1 cellular context compared by ENCODE assay signal in the genomic region with DNA sequence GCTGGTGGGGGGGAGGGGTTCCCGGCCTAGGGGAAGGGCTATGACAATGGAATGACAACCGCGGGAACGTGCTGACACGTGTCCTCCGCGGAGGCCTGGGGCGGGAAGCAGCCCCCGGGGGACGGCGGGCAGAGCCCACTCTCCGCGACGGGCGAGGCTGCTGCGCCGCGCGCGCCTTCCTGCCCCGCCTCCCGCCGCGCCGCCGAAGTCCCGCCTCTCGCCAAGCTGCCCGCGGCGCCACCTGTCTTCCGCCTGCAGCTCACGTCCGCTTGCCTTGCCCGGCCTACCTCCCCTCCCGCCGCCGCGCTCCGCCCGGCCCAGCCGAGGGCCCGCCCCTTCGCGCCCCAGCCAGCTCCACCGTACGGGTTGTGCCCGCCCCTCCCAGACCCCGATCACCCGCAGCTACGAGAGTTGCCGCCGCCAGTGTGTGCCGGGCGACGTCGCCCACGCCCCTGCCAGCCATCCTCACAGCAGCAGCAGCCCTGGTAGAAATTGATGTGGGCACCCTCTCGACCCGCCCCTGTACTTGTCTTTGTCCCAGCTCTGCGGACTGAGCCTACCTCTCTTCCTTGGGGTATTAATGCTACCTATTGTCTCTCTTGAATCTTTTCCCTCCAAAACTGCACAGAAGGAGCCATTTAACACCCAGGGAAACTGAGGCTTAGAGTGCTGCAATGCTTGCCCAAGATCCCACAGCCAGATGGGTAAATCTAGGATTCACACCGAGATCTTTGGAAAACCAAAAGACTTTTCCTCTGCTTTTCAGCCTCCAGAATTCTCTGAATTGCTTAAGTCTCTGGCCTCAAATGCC.
A peak's percentile ranks its signal among the peaks of the same experiment; 100 is the strongest.
TF ChIP-seq lines count a peak whose summit lies in the region.

A gene with protein sequence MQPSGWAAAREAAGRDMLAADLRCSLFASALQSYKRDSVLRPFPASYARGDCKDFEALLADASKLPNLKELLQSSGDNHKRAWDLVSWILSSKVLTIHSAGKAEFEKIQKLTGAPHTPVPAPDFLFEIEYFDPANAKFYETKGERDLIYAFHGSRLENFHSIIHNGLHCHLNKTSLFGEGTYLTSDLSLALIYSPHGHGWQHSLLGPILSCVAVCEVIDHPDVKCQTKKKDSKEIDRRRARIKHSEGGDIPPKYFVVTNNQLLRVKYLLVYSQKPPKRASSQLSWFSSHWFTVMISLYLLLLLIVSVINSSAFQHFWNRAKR (minus strand): TSS at position 180 of the 811 bp plus-strand sequence. CDS start 457 bp downstream, outside the sequence.

TF ChIP-seq in K562, 482 proteins besides CTCF, POLR2A, EP300 and RAD21 (continued from another document and continues in another):
- 0 out of 2 replicates have a peak, but pooled peaks have one; percentile 46 for TF ChIP-seq JUND (IDR thresholded peaks at IDR 0.05; ENCODE audit: borderline replicate concordance, low read depth, low read length)
- TF ChIP-seq JUND (tag; IDR thresholded peaks at IDR 0.05; ENCODE audit: borderline replicate concordance, low read depth, low read length): no peak; the same call in 2 of the 3 replicates
- TF ChIP-seq NUFIP1 (IDR thresholded peaks at IDR 0.05; ENCODE audit: partially characterized antibody): no peak
- peak; percentile 51 for TF ChIP-seq SAP30 (IDR thresholded peaks at IDR 0.05; ENCODE audit: borderline replicate concordance, insufficient read depth, low read depth, low read length, poor library complexity, severe bottlenecking)
- TF ChIP-seq HDAC1 (IDR thresholded peaks at IDR 0.05): no peak
- TF ChIP-seq POU5F1 (IDR thresholded peaks at IDR 0.05; ENCODE audit: borderline replicate concordance, low read depth, low read length, partially characterized antibody): no peak
- TF ChIP-seq SIN3B (IDR thresholded peaks at IDR 0.05; ENCODE audit: low read depth): peak; percentile 39; the same call in 1 of the 2 replicates
- TF ChIP-seq, protein P1, sequence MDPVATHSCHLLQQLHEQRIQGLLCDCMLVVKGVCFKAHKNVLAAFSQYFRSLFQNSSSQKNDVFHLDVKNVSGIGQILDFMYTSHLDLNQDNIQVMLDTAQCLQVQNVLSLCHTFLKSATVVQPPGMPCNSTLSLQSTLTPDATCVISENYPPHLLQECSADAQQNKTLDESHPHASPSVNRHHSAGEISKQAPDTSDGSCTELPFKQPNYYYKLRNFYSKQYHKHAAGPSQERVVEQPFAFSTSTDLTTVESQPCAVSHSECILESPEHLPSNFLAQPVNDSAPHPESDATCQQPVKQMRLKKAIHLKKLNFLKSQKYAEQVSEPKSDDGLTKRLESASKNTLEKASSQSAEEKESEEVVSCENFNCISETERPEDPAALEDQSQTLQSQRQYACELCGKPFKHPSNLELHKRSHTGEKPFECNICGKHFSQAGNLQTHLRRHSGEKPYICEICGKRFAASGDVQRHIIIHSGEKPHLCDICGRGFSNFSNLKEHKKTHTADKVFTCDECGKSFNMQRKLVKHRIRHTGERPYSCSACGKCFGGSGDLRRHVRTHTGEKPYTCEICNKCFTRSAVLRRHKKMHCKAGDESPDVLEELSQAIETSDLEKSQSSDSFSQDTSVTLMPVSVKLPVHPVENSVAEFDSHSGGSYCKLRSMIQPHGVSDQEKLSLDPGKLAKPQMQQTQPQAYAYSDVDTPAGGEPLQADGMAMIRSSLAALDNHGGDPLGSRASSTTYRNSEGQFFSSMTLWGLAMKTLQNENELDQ (CRISPR knock-in tag; IDR thresholded peaks at IDR 0.05; ENCODE audit: borderline replicate concordance): no peak
- TF ChIP-seq KLF13 (tag; IDR thresholded peaks at IDR 0.05; ENCODE audit: borderline replicate concordance, low read depth): peak; percentile 20; the same call in 1 of the 2 replicates
- TF ChIP-seq ZNF175 (CRISPR knock-in tag; IDR thresholded peaks at IDR 0.05; ENCODE audit: low read depth): 0 out of 2 replicates have a peak, but pooled peaks have one; percentile 4
- 0 out of 2 replicates have a peak, but pooled peaks have one; percentile 65 for TF ChIP-seq ZBTB7A (IDR thresholded peaks at IDR 0.05; ENCODE audit: borderline replicate concordance, control insufficient read depth, low read depth, low read length)
- TF ChIP-seq GABPA (tag; conservative IDR thresholded peaks at IDR 0.05; ENCODE audit: low read depth): peak; percentile 75
- TF ChIP-seq RAD51 (IDR thresholded peaks at IDR 0.05; ENCODE audit: borderline replicate concordance, low read depth): no peak
- no peak for TF ChIP-seq CHD2 (IDR thresholded peaks at IDR 0.05; ENCODE audit: low read depth, low read length)
- no peak for TF ChIP-seq CBX1 (IDR thresholded peaks at IDR 0.05; ENCODE audit: low read depth)
- TF ChIP-seq, protein P2, sequence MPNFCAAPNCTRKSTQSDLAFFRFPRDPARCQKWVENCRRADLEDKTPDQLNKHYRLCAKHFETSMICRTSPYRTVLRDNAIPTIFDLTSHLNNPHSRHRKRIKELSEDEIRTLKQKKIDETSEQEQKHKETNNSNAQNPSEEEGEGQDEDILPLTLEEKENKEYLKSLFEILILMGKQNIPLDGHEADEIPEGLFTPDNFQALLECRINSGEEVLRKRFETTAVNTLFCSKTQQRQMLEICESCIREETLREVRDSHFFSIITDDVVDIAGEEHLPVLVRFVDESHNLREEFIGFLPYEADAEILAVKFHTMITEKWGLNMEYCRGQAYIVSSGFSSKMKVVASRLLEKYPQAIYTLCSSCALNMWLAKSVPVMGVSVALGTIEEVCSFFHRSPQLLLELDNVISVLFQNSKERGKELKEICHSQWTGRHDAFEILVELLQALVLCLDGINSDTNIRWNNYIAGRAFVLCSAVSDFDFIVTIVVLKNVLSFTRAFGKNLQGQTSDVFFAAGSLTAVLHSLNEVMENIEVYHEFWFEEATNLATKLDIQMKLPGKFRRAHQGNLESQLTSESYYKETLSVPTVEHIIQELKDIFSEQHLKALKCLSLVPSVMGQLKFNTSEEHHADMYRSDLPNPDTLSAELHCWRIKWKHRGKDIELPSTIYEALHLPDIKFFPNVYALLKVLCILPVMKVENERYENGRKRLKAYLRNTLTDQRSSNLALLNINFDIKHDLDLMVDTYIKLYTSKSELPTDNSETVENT (CRISPR knock-in tag; IDR thresholded peaks at IDR 0.05): peak; percentile 83
- TF ChIP-seq PCBP2 (IDR thresholded peaks at IDR 0.05; ENCODE audit: low read depth, low read length, poor library complexity, severe bottlenecking): no peak
- TF ChIP-seq, protein P3, sequence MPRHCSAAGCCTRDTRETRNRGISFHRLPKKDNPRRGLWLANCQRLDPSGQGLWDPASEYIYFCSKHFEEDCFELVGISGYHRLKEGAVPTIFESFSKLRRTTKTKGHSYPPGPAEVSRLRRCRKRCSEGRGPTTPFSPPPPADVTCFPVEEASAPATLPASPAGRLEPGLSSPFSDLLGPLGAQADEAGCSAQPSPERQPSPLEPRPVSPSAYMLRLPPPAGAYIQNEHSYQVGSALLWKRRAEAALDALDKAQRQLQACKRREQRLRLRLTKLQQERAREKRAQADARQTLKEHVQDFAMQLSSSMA (CRISPR knock-in tag; IDR thresholded peaks at IDR 0.05): 0 out of 2 replicates have a peak, but pooled peaks have one; percentile 31
- no peak for TF ChIP-seq NFE2L1 (tag; IDR thresholded peaks at IDR 0.05; ENCODE audit: borderline replicate concordance, low read depth)
- no peak for TF ChIP-seq ZSCAN32 (CRISPR knock-in tag; IDR thresholded peaks at IDR 0.05)
- TF ChIP-seq, protein P4, sequence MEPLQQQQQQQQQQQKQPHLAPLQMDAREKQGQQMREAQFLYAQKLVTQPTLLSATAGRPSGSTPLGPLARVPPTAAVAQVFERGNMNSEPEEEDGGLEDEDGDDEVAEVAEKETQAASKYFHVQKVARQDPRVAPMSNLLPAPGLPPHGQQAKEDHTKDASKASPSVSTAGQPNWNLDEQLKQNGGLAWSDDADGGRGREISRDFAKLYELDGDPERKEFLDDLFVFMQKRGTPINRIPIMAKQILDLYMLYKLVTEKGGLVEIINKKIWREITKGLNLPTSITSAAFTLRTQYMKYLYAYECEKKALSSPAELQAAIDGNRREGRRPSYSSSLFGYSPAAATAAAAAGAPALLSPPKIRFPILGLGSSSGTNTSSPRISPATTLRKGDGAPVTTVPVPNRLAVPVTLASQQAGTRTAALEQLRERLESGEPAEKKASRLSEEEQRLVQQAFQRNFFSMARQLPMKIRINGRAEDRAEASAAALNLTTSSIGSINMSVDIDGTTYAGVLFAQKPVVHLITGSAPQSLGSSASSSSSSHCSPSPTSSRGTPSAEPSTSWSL (CRISPR knock-in tag; IDR thresholded peaks at IDR 0.05; ENCODE audit: borderline replicate concordance): no peak
- TF ChIP-seq, protein P5, sequence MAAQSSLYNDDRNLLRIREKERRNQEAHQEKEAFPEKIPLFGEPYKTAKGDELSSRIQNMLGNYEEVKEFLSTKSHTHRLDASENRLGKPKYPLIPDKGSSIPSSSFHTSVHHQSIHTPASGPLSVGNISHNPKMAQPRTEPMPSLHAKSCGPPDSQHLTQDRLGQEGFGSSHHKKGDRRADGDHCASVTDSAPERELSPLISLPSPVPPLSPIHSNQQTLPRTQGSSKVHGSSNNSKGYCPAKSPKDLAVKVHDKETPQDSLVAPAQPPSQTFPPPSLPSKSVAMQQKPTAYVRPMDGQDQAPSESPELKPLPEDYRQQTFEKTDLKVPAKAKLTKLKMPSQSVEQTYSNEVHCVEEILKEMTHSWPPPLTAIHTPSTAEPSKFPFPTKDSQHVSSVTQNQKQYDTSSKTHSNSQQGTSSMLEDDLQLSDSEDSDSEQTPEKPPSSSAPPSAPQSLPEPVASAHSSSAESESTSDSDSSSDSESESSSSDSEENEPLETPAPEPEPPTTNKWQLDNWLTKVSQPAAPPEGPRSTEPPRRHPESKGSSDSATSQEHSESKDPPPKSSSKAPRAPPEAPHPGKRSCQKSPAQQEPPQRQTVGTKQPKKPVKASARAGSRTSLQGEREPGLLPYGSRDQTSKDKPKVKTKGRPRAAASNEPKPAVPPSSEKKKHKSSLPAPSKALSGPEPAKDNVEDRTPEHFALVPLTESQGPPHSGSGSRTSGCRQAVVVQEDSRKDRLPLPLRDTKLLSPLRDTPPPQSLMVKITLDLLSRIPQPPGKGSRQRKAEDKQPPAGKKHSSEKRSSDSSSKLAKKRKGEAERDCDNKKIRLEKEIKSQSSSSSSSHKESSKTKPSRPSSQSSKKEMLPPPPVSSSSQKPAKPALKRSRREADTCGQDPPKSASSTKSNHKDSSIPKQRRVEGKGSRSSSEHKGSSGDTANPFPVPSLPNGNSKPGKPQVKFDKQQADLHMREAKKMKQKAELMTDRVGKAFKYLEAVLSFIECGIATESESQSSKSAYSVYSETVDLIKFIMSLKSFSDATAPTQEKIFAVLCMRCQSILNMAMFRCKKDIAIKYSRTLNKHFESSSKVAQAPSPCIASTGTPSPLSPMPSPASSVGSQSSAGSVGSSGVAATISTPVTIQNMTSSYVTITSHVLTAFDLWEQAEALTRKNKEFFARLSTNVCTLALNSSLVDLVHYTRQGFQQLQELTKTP (IDR thresholded peaks at IDR 0.05; ENCODE audit: low read depth in 1 of 2, partially characterized antibody in 2 of 2): no peak
- TF ChIP-seq, protein P6, sequence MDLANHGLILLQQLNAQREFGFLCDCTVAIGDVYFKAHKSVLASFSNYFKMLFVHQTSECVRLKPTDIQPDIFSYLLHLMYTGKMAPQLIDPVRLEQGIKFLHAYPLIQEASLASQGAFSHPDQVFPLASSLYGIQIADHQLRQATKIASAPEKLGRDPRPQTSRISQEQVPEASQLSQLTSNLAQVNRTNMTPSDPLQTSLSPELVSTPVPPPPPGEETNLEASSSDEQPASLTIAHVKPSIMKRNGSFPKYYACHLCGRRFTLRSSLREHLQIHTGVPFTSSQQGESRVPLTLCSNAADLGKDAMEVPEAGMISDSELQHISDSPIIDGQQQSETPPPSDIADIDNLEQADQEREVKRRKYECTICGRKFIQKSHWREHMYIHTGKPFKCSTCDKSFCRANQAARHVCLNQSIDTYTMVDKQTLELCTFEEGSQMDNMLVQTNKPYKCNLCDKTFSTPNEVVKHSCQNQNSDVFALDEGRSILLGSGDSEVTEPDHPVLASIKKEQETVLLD (IDR thresholded peaks at IDR 0.05): no peak
- peak; percentile 42; the same call in 1 of the 2 replicates for TF ChIP-seq CREB1 (IDR thresholded peaks at IDR 0.05)
- no peak for TF ChIP-seq CREB1 (CRISPR knock-in tag; IDR thresholded peaks at IDR 0.05)
- TF ChIP-seq MCM7 (IDR thresholded peaks at IDR 0.05): no peak
- TF ChIP-seq, protein P7, sequence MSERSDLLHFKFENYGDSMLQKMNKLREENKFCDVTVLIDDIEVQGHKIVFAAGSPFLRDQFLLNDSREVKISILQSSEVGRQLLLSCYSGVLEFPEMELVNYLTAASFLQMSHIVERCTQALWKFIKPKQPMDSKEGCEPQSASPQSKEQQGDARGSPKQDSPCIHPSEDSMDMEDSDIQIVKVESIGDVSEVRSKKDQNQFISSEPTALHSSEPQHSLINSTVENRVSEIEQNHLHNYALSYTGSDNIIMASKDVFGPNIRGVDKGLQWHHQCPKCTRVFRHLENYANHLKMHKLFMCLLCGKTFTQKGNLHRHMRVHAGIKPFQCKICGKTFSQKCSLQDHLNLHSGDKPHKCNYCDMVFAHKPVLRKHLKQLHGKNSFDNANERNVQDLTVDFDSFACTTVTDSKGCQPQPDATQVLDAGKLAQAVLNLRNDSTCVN (CRISPR knock-in tag; IDR thresholded peaks at IDR 0.05): no peak
- TF ChIP-seq ZKSCAN3 (CRISPR knock-in tag; IDR thresholded peaks at IDR 0.05): no peak
- TF ChIP-seq ZSCAN29 (IDR thresholded peaks at IDR 0.05): no peak
- no peak for TF ChIP-seq ZNF76 (CRISPR knock-in tag; IDR thresholded peaks at IDR 0.05; ENCODE audit: borderline replicate concordance)
- TF ChIP-seq POLR2H (tag; IDR thresholded peaks at IDR 0.05; ENCODE audit: low read depth): no peak
- TF ChIP-seq RB1 (IDR thresholded peaks at IDR 0.05; ENCODE audit: low read depth): peak; percentile 99
- TF ChIP-seq ETV6 (IDR thresholded peaks at IDR 0.05; ENCODE audit: borderline replicate concordance in 1 of 2, low read depth in 2 of 2, low read length in 1 of 2): no peak
- no peak for TF ChIP-seq ETV6 (CRISPR knock-in tag; IDR thresholded peaks at IDR 0.05; ENCODE audit: borderline replicate concordance)
- no peak for TF ChIP-seq SIX5 (IDR thresholded peaks at IDR 0.05; ENCODE audit: borderline replicate concordance in 1 of 2, insufficient read depth in 1 of 2, low read depth in 1 of 2, low read length in 2 of 2)
- TF ChIP-seq FIP1L1 (IDR thresholded peaks at IDR 0.05; ENCODE audit: low read depth, low read length, poor library complexity, severe bottlenecking): peak; percentile 38
- TF ChIP-seq CBX5 (IDR thresholded peaks at IDR 0.05; ENCODE audit: borderline replicate concordance, low read depth): no peak
